Comparison of ENCODE assay signal across 12 cellular contexts in the genomic region with DNA sequence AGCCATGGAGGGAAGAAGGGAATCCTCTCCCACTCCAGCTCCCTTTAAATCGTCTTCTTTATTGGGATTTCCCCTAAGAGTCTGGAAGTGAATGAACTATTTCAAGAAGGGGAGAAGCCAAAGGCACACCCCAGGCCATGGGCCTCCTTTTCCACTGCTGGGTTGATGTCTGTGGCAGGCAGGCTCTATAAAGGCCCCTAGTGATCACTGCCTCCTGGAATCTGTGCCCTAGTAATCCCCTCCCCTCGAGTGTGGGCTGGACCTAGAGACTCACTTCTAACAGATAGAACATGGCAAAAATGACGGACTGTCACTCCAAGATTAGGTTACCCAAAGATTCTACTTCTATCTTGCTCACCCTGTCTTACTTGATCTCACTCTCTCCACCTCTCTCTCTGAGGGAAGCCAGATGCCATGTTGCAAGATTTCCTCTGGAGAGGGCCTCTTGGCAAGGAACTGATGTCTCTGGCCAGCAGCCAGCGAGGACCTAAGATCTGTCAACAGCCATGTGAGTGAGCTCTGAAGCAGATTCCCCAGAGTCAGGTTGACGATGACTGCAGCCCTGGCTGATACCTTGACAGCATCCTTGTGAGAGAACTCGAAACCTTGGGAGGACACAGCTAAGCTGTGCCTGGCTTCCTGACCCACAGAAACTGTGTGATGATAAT.
DNase-seq lines count a peak whose midpoint lies in the region; ATAC-seq and TF ChIP-seq lines count a peak whose summit lies in the region.
"Had no signal": no experiment of that assay in that cellular context is flagged by ENCODE, and none has a peak within 500 bp of the region (broad histone marks: within the 10 kb centered on the region; RNA-seq: fewer than 3 reads in every experiment).

No MANE protein-coding gene starts in this region.

- TF ChIP-seq CTCF in fibroblast of villous mesenchyme (IDR thresholded peaks at IDR 0.05; ENCODE audit: insufficient read depth, low read depth, low read length) (no peak), neutrophil (IDR thresholded peaks at IDR 0.05) (no peak)

- H3K27ac ChIP-seq in neutrophil, result peak overlapping the region; percentile 49
- H3K27ac ChIP-seq: C4-2B had no signal

- no peak overlapping the region for H3K4me3 ChIP-seq in fibroblast of villous mesenchyme (ENCODE audit: low read depth, low read length)
- no peak overlapping the region for H3K4me3 ChIP-seq in neutrophil (ENCODE audit: low read depth in 1 of 2, low read length in 1 of 2)

- ATAC-seq in HG02571 (IDR thresholded peaks at IDR 0.05; ENCODE audit: unreplicated experiment), result no peak

- peaks cover 27 to 29% of the 10 kb centered on the region in 2 experiments for H3K4me1 ChIP-seq in neutrophil (ENCODE audit: control insufficient read depth in 1 of 2, insufficient read depth in 1 of 2, low read depth in 1 of 2, low read length in 1 of 2)

- H3K36me3 ChIP-seq in neutrophil, result no peaks in the 10 kb centered on the region

- H3K9me3 ChIP-seq in neutrophil, result no peaks in the 10 kb centered on the region

- no peaks in the 10 kb centered on the region for H3K27me3 ChIP-seq in neutrophil

- DNase-seq in DMS 273 treated with DMSO at 0.1 percent for 48 hours (lab: John Stamatoyannopoulos, UW), result peak; percentile 2
- DNase-seq in NCI-H2196 treated with DMSO at 0.1 percent for 48 hours (lab: John Stamatoyannopoulos, UW; ENCODE audit: unreplicated experiment), result peak; percentile 9
- peak; percentile 82 for DNase-seq in fibroblast of villous mesenchyme (ENCODE audit: low read depth)
- DNase-seq in GF-D8 (lab: John Stamatoyannopoulos, UW), result no peak
- no peak for DNase-seq in cortex of kidney (lab: John Stamatoyannopoulos, UW)
- no peak for DNase-seq in activated naive CD4-positive, alpha-beta T cell treated with anti-CD3 and anti-CD28 coated beads, Interleukin-2, amount 50 U/mL, for 16 hours
- DNase-seq: central memory CD4-positive, alpha-beta T cell; glutamatergic neuron; NCI-H2107 had no signal

Comparison
In these comparisons a context has a peak if more than half of its experiments do, and no peak if none do; other contexts are left out.
1. DNase-seq: peak in DMS 273 treated with DMSO at 0.1 percent for 48 hours (single experiment), NCI-H2196 treated with DMSO at 0.1 percent for 48 hours (single experiment) and fibroblast of villous mesenchyme (single experiment); none in GF-D8 (single experiment), cortex of kidney (single experiment) and activated naive CD4-positive, alpha-beta T cell treated with anti-CD3 and anti-CD28 coated beads, Interleukin-2, amount 50 U/mL, for 16 hours (single experiment).